9 cellular contexts compared by ENCODE assay signal in genomic region chr20:2751347-2751867, GRCh38. TPM values are rescaled to one million over a fixed set of nuclear protein-coding genes. Genes with fewer than 3 reads are reported as not detected.
DNase-seq lines count a peak whose midpoint lies in the region; ATAC-seq and TF ChIP-seq lines count a peak whose summit lies in the region.
"Had no signal": no experiment of that assay in that cellular context is flagged by ENCODE, and none has a peak within 500 bp of the region (broad histone marks: within the 10 kb centered on the region; RNA-seq: fewer than 3 reads in every experiment).

No MANE protein-coding gene starts in this region.

- 2 to 3% methylated on average over 25 of the region's 25 CpGs for WGBS in esophagus, 2 donors

- CTCF ChIA-PET in Caco-2 (lab: Charles Lee) = interaction anchor here (1.0 to 2.2 kb wide), 3 partner anchors 9 to 12 kb away, joined by 5 to 8 read pairs (median 6); no protein-coding TSS in a partner anchor

- POLR2A ChIA-PET in Caco-2 (lab: Charles Lee) = no interaction called here

- H3K4me3 ChIP-seq in Caco-2 (ENCODE audit: low read depth, low read length) = peak overlapping the region; percentile 57
- peak overlapping the region; percentile 40 to 44 for H3K4me3 ChIP-seq in esophagus (ENCODE audit: low read depth in 1 of 2, low read length in 2 of 2)

- no peaks in the 10 kb centered on the region for H3K36me3 Mint-ChIP-seq in Caco-2 (ENCODE audit: insufficient read depth, unreplicated experiment)
- peaks cover 2% of the 10 kb centered on the region for H3K36me3 Mint-ChIP-seq in progenitor cell of endocrine pancreas (ENCODE audit: insufficient read depth)

- H3K4me3 Mint-ChIP-seq in Caco-2 (ENCODE audit: unreplicated experiment) (peak overlapping the region; percentile 29), progenitor cell of endocrine pancreas (ENCODE audit: low read depth) (peak overlapping the region; percentile 44)

- H3K27ac Mint-ChIP-seq in Caco-2 (ENCODE audit: unreplicated experiment) (no peak overlapping the region), progenitor cell of endocrine pancreas (no peak overlapping the region)

- H3K27me3 Mint-ChIP-seq in Caco-2 (ENCODE audit: insufficient read depth, unreplicated experiment) (peaks cover under 1% of the 10 kb centered on the region), progenitor cell of endocrine pancreas (peaks cover 80% of the 10 kb centered on the region)

- H3K4me1 Mint-ChIP-seq in Caco-2 (ENCODE audit: low read depth, unreplicated experiment) = peaks cover 21% of the 10 kb centered on the region
- peaks cover 13% of the 10 kb centered on the region for H3K4me1 Mint-ChIP-seq in progenitor cell of endocrine pancreas (ENCODE audit: low read depth)

- ATAC-seq in GM19035 (IDR thresholded peaks at IDR 0.05; ENCODE audit: unreplicated experiment) = no peak

- H3K27me3 ChIP-seq in Caco-2 (replicated peaks; ENCODE audit: control insufficient read depth, insufficient read depth, low read length) = no peaks in the 10 kb centered on the region; the same call in 1 of the 2 replicates
- H3K27me3 ChIP-seq in esophagus (ENCODE audit: control insufficient read depth in 1 of 2, insufficient read depth in 2 of 2, low read length in 2 of 2) = no peaks in the 10 kb centered on the region

- TF ChIP-seq CTCF in Caco-2 (IDR thresholded peaks at IDR 0.05; ENCODE audit: insufficient read depth in 1 of 2, low read depth in 1 of 2, low read length in 1 of 2, severe bottlenecking in 1 of 2, unreplicated experiment in 1 of 2) (no peak), progenitor cell of endocrine pancreas (IDR thresholded peaks at IDR 0.05; ENCODE audit: unreplicated experiment) (no peak)

- no peaks in the 10 kb centered on the region for H3K9me3 Mint-ChIP-seq in Caco-2 (ENCODE audit: unreplicated experiment)
- no peaks in the 10 kb centered on the region for H3K9me3 Mint-ChIP-seq in progenitor cell of endocrine pancreas (ENCODE audit: low read depth)

- peak overlapping the region in 1 of 2 donors; percentile 19 for H3K27ac ChIP-seq in esophagus (ENCODE audit: low read depth in 2 of 2, low read length in 1 of 2)

- DNase-seq in Caco-2 (peak; percentile 25 to 42), NCI-H69 (lab: John Stamatoyannopoulos, UW) (peak; percentile 71), progenitor cell of endocrine pancreas (ENCODE audit: low spot score, unreplicated experiment) (no peak), posterior cingulate gyrus (no peak), NCI-H524 (lab: John Stamatoyannopoulos, UW) (no peak), COR-L47 (lab: John Stamatoyannopoulos, UW) (no peak)
- DNase-seq: NCI-H2227 treated with DMSO at 0.1 percent for 48 hours had no signal

- BruUV-seq in Caco-2 (replicated peaks; lab: Mats Ljungman, UMichigan) = no TSS peak

- no peaks in the 10 kb centered on the region for H3K36me3 ChIP-seq in Caco-2 (ENCODE audit: control insufficient read depth, insufficient read depth, low read length)
- no peaks in the 10 kb centered on the region for H3K36me3 ChIP-seq in esophagus (ENCODE audit: control insufficient read depth in 2 of 2, insufficient read depth in 2 of 2, low read length in 1 of 2)

- peaks cover 30% of the 10 kb centered on the region for H3K4me1 ChIP-seq in Caco-2
- H3K4me1 ChIP-seq in esophagus (ENCODE audit: control insufficient read depth in 2 of 2, insufficient read depth in 2 of 2, low read length in 1 of 2) = peaks cover 9 to 12% of the 10 kb centered on the region in 2 donors

- intact Hi-C loops in Caco-2 (cut with micrococcal nuclease; ENCODE audit: unreplicated experiment) = loop anchor here (2.0 kb wide), 1 partner anchor 39 kb away; no protein-coding TSS in a partner anchor
- intact Hi-C loops in posterior cingulate gyrus (cut with DNase I) = no loop called here

- H3K9me3 ChIP-seq in Caco-2 (no peaks in the 10 kb centered on the region), esophagus (ENCODE audit: control insufficient read depth in 2 of 2, insufficient read depth in 1 of 2, low read depth in 1 of 2, low read length in 1 of 2) (no peaks in the 10 kb centered on the region)

RNA-seq across cellular contexts. Expression of gene CPXM1, which starts 49.0 kb away (rescaled TPM):
- total RNA-seq in Caco-2 (2022) (not detected in 2 replicates), progenitor cell of endocrine pancreas (130 and 131 TPM in 2 replicates)
- 1 to 10 TPM in 1 of 2 donors, under 1 TPM in 1; 0.28 to 2.5 TPM for polyA plus RNA-seq in esophagus

RNA-seq across cellular contexts. Expression of gene EBF4, which starts 58.8 kb away (rescaled TPM):
- total RNA-seq in Caco-2 (2022) = 5.7 and 7.5 TPM in 2 replicates
- 1 to 10 TPM; 4.8 to 7.0 TPM for polyA plus RNA-seq in esophagus
- 63.8 and 64.9 TPM in 2 replicates for total RNA-seq in progenitor cell of endocrine pancreas

Comparison
In these comparisons a context has a peak if more than half of its experiments do, and no peak if none do; other contexts are left out.
1. DNase-seq: peak in Caco-2 (2 of 2) and NCI-H69 (single experiment); none in progenitor cell of endocrine pancreas (single experiment), posterior cingulate gyrus (0 of 10), NCI-H524 (0 of 2) and COR-L47 (single experiment).
2. RNA of gene CPXM1, which starts 49.0 kb away (total RNA-seq): 130 to 131 TPM in progenitor cell of endocrine pancreas; not detected in Caco-2; every median in the first group is over 100 times any median in the second.